30 cellular contexts compared by ENCODE assay signal in genomic region chr1:241636291-241636690, GRCh38. TPM values are rescaled to one million over a fixed set of nuclear protein-coding genes. Genes with fewer than 3 reads are reported as not detected.
DNase-seq lines count a peak whose midpoint lies in the region; ATAC-seq, FAIRE-seq and TF ChIP-seq lines count a peak whose summit lies in the region.
"Had no signal": no experiment of that assay in that cellular context is flagged by ENCODE, and none has a peak within 500 bp of the region (broad histone marks: within the 10 kb centered on the region; RNA-seq: fewer than 3 reads in every experiment).

No MANE protein-coding gene starts in this region.

- H3K9me3 ChIP-seq in BLaER1 treated with 17β-estradiol and CSF1 and Interleukin-3, amounts not matched to agents 10 nM and 100 nM (replicated peaks in 1 of 11) = peaks cover 0 to 11% (median 4%) of the 10 kb centered on the region in 11 experiments; a peak in 9 of 22 replicates
- H3K9me3 ChIP-seq in KOPT-K1 (ENCODE audit: insufficient read depth, low read length, poor library complexity, severe bottlenecking) = no peaks in the 10 kb centered on the region
- H3K9me3 ChIP-seq in astrocyte (ENCODE audit: insufficient read depth, low read depth, low read length) = no peaks in the 10 kb centered on the region
- H3K9me3 ChIP-seq in neural cell (ENCODE audit: low read length) = no peaks in the 10 kb centered on the region
- H3K9me3 ChIP-seq: esophagus squamous epithelium, gastrocnemius medialis, psoas muscle had no signal

- DNase-seq in astrocyte (ENCODE audit: low read depth) (no peak), GM19238 (ENCODE audit: insufficient read length, low spot score) (no peak), left ventricle myocardium superior (no peak), COR-L47 (lab: John Stamatoyannopoulos, UW) (no peak)
- DNase-seq: activated CD4-positive, alpha-beta T cell treated with anti-CD3 and anti-CD28 coated beads, Interleukin-2, amount 50 U/mL, for 48 hours; activated CD4-positive, CD25-positive, alpha-beta regulatory T cell; activated naive CD8-positive, alpha-beta T cell treated with anti-CD3 and anti-CD28 coated beads, Interleukin-2, amount 10 ng/mL, durations not matched to agents 7 days and 5 days; central memory CD4-positive, alpha-beta T cell; dermis blood vessel endothelial cell; esophagus squamous epithelium; gastrocnemius medialis; hippocampal formation; left cardiac atrium; NCI-H1048; NCI-H1694; NCI-H446 treated with DMSO at 0.1 percent for 48 hours; nucleus accumbens; psoas muscle; Right ventricle myocardium superior; T1000; trophoblast cell had no signal

- H3K27ac Mint-ChIP-seq in astrocyte (ENCODE audit: unreplicated experiment) = no peak overlapping the region
- H3K27ac Mint-ChIP-seq: activated naive CD8-positive, alpha-beta T cell treated with anti-CD3 and anti-CD28 coated beads, Interleukin-2, amount 10 ng/mL, durations not matched to agents 7 days and 5 days; CD14-positive monocyte had no signal

- H3K27ac ChIP-seq in BLaER1 treated with 17β-estradiol and CSF1 and Interleukin-3, amounts not matched to agents 10 nM and 100 nM = no peak overlapping the region; a peak in 1 of 22 replicates
- H3K27ac ChIP-seq in KOPT-K1 (ENCODE audit: low read depth, low read length, poor library complexity, severe bottlenecking) (peak overlapping the region; percentile 2), astrocyte (ENCODE audit: low read depth, low read length) (no peak overlapping the region), neural cell (ENCODE audit: low read length) (no peak overlapping the region)
- H3K27ac ChIP-seq: gastrocnemius medialis, KMS-11, psoas muscle had no signal

- H3K79me2 ChIP-seq in astrocyte (ENCODE audit: insufficient read depth, low read length) = peaks cover 50% of the 10 kb centered on the region
- peaks cover 26% of the 10 kb centered on the region for H3K79me2 ChIP-seq in neural cell (replicated peaks; ENCODE audit: insufficient read depth, low read length)

- no peaks in the 10 kb centered on the region for H3K27me3 ChIP-seq in BLaER1 treated with 17β-estradiol and CSF1 and Interleukin-3, amounts not matched to agents 10 nM and 100 nM
- H3K27me3 ChIP-seq in astrocyte (ENCODE audit: insufficient read depth, low read length) (no peaks in the 10 kb centered on the region), neural cell (ENCODE audit: insufficient read depth, low read depth, low read length) (no peaks in the 10 kb centered on the region)
- H3K27me3 ChIP-seq: esophagus squamous epithelium, gastrocnemius medialis had no signal

- H2AFZ ChIP-seq in astrocyte (ENCODE audit: low read depth, low read length) (no peak overlapping the region), neural cell (ENCODE audit: low read depth, low read length) (no peak overlapping the region)

- no peak for TF ChIP-seq RAD21 in neural cell (conservative IDR thresholded peaks at IDR 0.05)

- no peak for ATAC-seq in left ventricle myocardium superior
- ATAC-seq: gastrocnemius medialis, left cardiac atrium, psoas muscle had no signal

- intact Hi-C loops in left ventricle myocardium superior (cut with micrococcal nuclease) = loop anchor here (10.0 kb wide), 1 partner anchor 111 kb away; no protein-coding TSS in a partner anchor

- H3K27me3 Mint-ChIP-seq in astrocyte (ENCODE audit: low read depth, unreplicated experiment) = no peaks in the 10 kb centered on the region
- H3K27me3 Mint-ChIP-seq: activated naive CD8-positive, alpha-beta T cell treated with anti-CD3 and anti-CD28 coated beads, Interleukin-2, amount 10 ng/mL, durations not matched to agents 7 days and 5 days; memory B cell had no signal

- peaks cover 2% of the 10 kb centered on the region for H3K36me3 Mint-ChIP-seq in astrocyte (ENCODE audit: low read depth, unreplicated experiment)

- FAIRE-seq in astrocyte (lab: Jason Lieb, UNC) = no peak
- FAIRE-seq: endometrium, H1 had no signal

- TF ChIP-seq EP300 in neural cell (conservative IDR thresholded peaks at IDR 0.05; ENCODE audit: poor library complexity, severe bottlenecking) = no peak

- peaks cover 31% of the 10 kb centered on the region for H3K4me1 Mint-ChIP-seq in astrocyte (ENCODE audit: low read depth, unreplicated experiment)

- peaks cover 61 to 82% (median 70%) of the 10 kb centered on the region in 10 experiments for H3K4me1 ChIP-seq in BLaER1 treated with 17β-estradiol and CSF1 and Interleukin-3, amounts not matched to agents 10 nM and 100 nM
- H3K4me1 ChIP-seq in astrocyte (ENCODE audit: insufficient read depth, low read length) = peaks cover 11% of the 10 kb centered on the region

- H3K9me3 Mint-ChIP-seq in astrocyte (ENCODE audit: unreplicated experiment) = no peaks in the 10 kb centered on the region
- H3K9me3 Mint-ChIP-seq: activated naive CD8-positive, alpha-beta T cell treated with anti-CD3 and anti-CD28 coated beads, Interleukin-2, amount 10 ng/mL, durations not matched to agents 7 days and 5 days; CD14-positive monocyte; memory B cell had no signal

- peak overlapping the region; percentile 75 to 98 (median 89); a peak in 19 of 22 replicates for H3K4me2 ChIP-seq in BLaER1 treated with 17β-estradiol and CSF1 and Interleukin-3, amounts not matched to agents 10 nM and 100 nM
- no peak overlapping the region for H3K4me2 ChIP-seq in astrocyte (ENCODE audit: low read length)
- H3K4me2 ChIP-seq in neural cell (ENCODE audit: low read length) = no peak overlapping the region

- 0 out of 20 replicates have a peak overlapping the region, but pooled peaks of 1 of the 10 experiments have one; percentile 86 for H3K4me3 ChIP-seq in BLaER1 treated with 17β-estradiol and CSF1 and Interleukin-3, amounts not matched to agents 10 nM and 100 nM
- H3K4me3 ChIP-seq in astrocyte (ENCODE audit: insufficient read depth, low read depth, low read length) (no peak overlapping the region), neural cell (ENCODE audit: low read length) (peak overlapping the region; percentile 1)
- H3K4me3 ChIP-seq: esophagus squamous epithelium, gastrocnemius medialis, psoas muscle had no signal

- no peak overlapping the region for H3K9ac ChIP-seq in BLaER1 treated with 17β-estradiol and CSF1 and Interleukin-3, amounts not matched to agents 10 nM and 100 nM
- H3K9ac ChIP-seq in astrocyte (ENCODE audit: low read length) = no peak overlapping the region
- H3K9ac ChIP-seq in neural cell (ENCODE audit: low read length) = no peak overlapping the region
- H3K9ac ChIP-seq: KMS-11 had no signal

- TF ChIP-seq CTCF in astrocyte (IDR thresholded peaks at IDR 0.05; ENCODE audit: insufficient read depth, low read depth, low read length) (no peak), neural cell (IDR thresholded peaks at IDR 0.05; ENCODE audit: poor library complexity, severe bottlenecking) (no peak)

- H4K20me1 ChIP-seq in BLaER1 treated with 17β-estradiol and CSF1 and Interleukin-3, amounts not matched to agents 10 nM and 100 nM = peaks cover 0 to 24% (median 12%) of the 10 kb centered on the region in 11 experiments; a peak in 11 of 22 replicates
- H4K20me1 ChIP-seq in astrocyte (ENCODE audit: insufficient read depth, low read length) (peaks cover 18% of the 10 kb centered on the region), neural cell (ENCODE audit: insufficient read depth) (no peaks in the 10 kb centered on the region)

- no peaks in the 10 kb centered on the region for H3F3A ChIP-seq in neural cell (ENCODE audit: insufficient read depth, low read length, poor library complexity, severe bottlenecking)

- peak overlapping the region; percentile 68 for H3K4me3 Mint-ChIP-seq in astrocyte (ENCODE audit: unreplicated experiment)
- H3K4me3 Mint-ChIP-seq: activated naive CD8-positive, alpha-beta T cell treated with anti-CD3 and anti-CD28 coated beads, Interleukin-2, amount 10 ng/mL, durations not matched to agents 7 days and 5 days; CD14-positive monocyte had no signal

- H3K36me3 ChIP-seq in BLaER1 treated with 17β-estradiol and CSF1 and Interleukin-3, amounts not matched to agents 10 nM and 100 nM = peaks cover 0 to 60% (median 45%) of the 10 kb centered on the region in 11 experiments; a peak in 19 of 22 replicates
- peaks cover 43% of the 10 kb centered on the region for H3K36me3 ChIP-seq in KOPT-K1 (ENCODE audit: insufficient read depth, low read length)
- peaks cover 12% of the 10 kb centered on the region for H3K36me3 ChIP-seq in astrocyte (ENCODE audit: insufficient read depth, low read length)
- peaks cover 13% of the 10 kb centered on the region for H3K36me3 ChIP-seq in neural cell (ENCODE audit: insufficient read depth, low read length)
- H3K36me3 ChIP-seq: gastrocnemius medialis had no signal

- H3K9me2 ChIP-seq in neural cell (ENCODE audit: insufficient read depth, low read length) = no peaks in the 10 kb centered on the region

TF ChIP-seq in neural cell, 6 proteins besides CTCF, POLR2A, EP300 and RAD21 (continues in another document):
- TF ChIP-seq REST (IDR thresholded peaks at IDR 0.05; ENCODE audit: borderline replicate concordance) = no peak

RNA-seq across cellular contexts. Expression of gene CHML, which starts 3.9 kb away (rescaled TPM):
- total RNA-seq in astrocyte = 16.6 and 22.6 TPM in 2 replicates
- polyA plus RNA-seq in neural cell = 17.3 and 18.5 TPM in 2 replicates
- 43.1 and 47.9 TPM in 2 replicates for polyA minus RNA-seq in neural cell
- 6.0 TPM for total RNA-seq in left ventricle myocardium superior

RNA-seq across cellular contexts. Expression of gene OPN3, which starts 3.9 kb away (rescaled TPM):
- total RNA-seq in astrocyte (12.0 and 16.9 TPM in 2 replicates), left ventricle myocardium superior (4.3 TPM)
- polyA plus RNA-seq in neural cell = 0.54 and 2.7 TPM in 2 replicates
- 2.0 and 3.4 TPM in 2 replicates for polyA minus RNA-seq in neural cell

RNA-seq across cellular contexts. Expression of gene WDR64, which starts 15.8 kb away (rescaled TPM):
- not detected in 2 replicates for total RNA-seq in astrocyte
- 0.21 TPM in 1 of 2 replicates, not detected in the other for polyA plus RNA-seq in neural cell
- polyA minus RNA-seq in neural cell = not detected in 2 replicates
- total RNA-seq in left ventricle myocardium superior = not detected
- total RNA-seq: Daoy, esophagus squamous epithelium, H1, left cardiac atrium, psoas muscle, Right ventricle myocardium superior had no signal
- polyA plus RNA-seq: CD14-positive monocyte, psoas muscle had no signal

Comparison
In these comparisons a context has a peak if more than half of its experiments do, and no peak if none do; other contexts are left out.
1. H3K4me2 ChIP-seq: peak in BLaER1 treated with 17β-estradiol and CSF1 and Interleukin-3, amounts not matched to agents 10 nM and 100 nM (11 of 11); none in astrocyte (single experiment) and neural cell (single experiment).